In genomic region chr3:184368804-184369183, GRCh38 we compare ENCODE assay signal across 1 cellular context.
TF ChIP-seq lines count a peak whose summit lies in the region.

No MANE protein-coding gene starts in this region.

TF ChIP-seq in SK-N-SH, 30 proteins besides CTCF, POLR2A, EP300 and RAD21 (continued from another document):
- peak; percentile 27; the same call in 1 of the 2 replicates for TF ChIP-seq POLR2AphosphoS5 (IDR thresholded peaks at IDR 0.05; ENCODE audit: low read depth, low read length)
- TF ChIP-seq NRF1 (IDR thresholded peaks at IDR 0.05; ENCODE audit: low read depth, low read length): no peak
- no peak for TF ChIP-seq MXI1 (IDR thresholded peaks at IDR 0.05; ENCODE audit: low read depth, low read length)
- TF ChIP-seq MAX (IDR thresholded peaks at IDR 0.05; ENCODE audit: low read depth): no peak
- TF ChIP-seq EZH2phosphoT487 (IDR thresholded peaks at IDR 0.05; ENCODE audit: borderline replicate concordance, low read depth): no peak
- TF ChIP-seq FOSL2 (IDR thresholded peaks at IDR 0.05; ENCODE audit: borderline replicate concordance, low read depth): peak; percentile 40; the same call in 1 of the 2 replicates
- no peak for TF ChIP-seq RCOR1 (IDR thresholded peaks at IDR 0.05; ENCODE audit: low read length)
- no peak for TF ChIP-seq FOXJ3 (CRISPR knock-in tag; IDR thresholded peaks at IDR 0.05)
- TF ChIP-seq MEF2A (IDR thresholded peaks at IDR 0.05; ENCODE audit: borderline replicate concordance, low read depth): no peak
- TF ChIP-seq IRF3 (IDR thresholded peaks at IDR 0.05; ENCODE audit: low read depth, low read length): no peak
- no peak for TF ChIP-seq SMC3 (IDR thresholded peaks at IDR 0.05; ENCODE audit: low read depth, low read length)
- 0 out of 2 replicates have a peak, but pooled peaks have one; percentile 13 for TF ChIP-seq PBX3 (IDR thresholded peaks at IDR 0.05)
- 0 out of 2 replicates have a peak, but pooled peaks have one; percentile 5 for TF ChIP-seq TCF12 (IDR thresholded peaks at IDR 0.05)
- no peak for TF ChIP-seq USF2 (IDR thresholded peaks at IDR 0.05; ENCODE audit: borderline replicate concordance, low read depth, low read length)
- TF ChIP-seq SIN3A (IDR thresholded peaks at IDR 0.05; ENCODE audit: borderline replicate concordance, low read depth, low read length): no peak
- no peak for TF ChIP-seq GABPA (IDR thresholded peaks at IDR 0.05; ENCODE audit: low read depth)
